ENCODE assay signal across 11 cellular contexts in the genomic region with DNA sequence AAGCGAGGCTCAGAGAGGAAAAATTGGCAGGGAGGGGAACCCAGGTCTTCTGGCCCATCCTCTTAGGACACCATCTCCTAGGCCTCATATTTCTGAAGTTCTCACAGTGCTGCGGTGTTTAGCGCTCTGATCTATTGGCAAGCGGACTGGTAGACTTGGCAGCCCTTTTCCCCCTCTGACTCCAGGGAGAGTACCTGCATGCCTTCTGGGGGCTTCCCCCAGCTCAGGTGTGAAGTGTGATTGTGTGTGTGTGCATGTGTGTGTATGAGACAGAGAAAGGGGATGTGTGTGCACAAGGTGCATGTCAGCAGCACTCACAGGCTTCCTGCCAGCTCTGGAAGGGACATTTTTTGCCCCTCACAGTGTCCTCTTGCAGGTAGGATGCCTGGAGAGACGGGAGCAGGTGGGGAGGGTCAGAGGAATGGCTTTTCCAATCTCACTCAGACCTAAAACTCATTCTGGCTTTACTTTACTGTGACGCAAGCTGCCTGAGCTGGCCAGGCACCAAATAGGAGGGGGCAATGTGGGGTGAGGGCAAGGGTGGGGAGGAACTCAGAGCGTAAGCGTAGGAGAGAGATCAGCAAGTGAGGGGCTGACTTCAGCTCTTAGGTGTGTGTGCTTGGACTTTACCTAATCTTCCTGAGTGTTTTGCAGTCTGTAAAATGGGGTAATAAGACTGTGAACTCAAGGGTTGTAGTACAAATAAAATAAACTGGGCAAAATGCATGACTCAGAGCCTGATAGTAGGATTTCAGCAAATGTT. TPM values are rescaled to one million over a fixed set of nuclear protein-coding genes. Genes with fewer than 3 reads are reported as not detected.
DNase-seq lines count a peak whose midpoint lies in the region; ATAC-seq, FAIRE-seq and TF ChIP-seq lines count a peak whose summit lies in the region.
"Had no signal": no experiment of that assay in that cellular context is flagged by ENCODE, and none has a peak within 500 bp of the region (broad histone marks: within the 10 kb centered on the region; RNA-seq: fewer than 3 reads in every experiment).

No MANE protein-coding gene starts in this region.

- H2AK5ac ChIP-seq in neuronal stem cell (ENCODE audit: low read depth, low read length): no peak overlapping the region

- no peaks in the 10 kb centered on the region for H3K79me1 ChIP-seq in neuronal stem cell (ENCODE audit: low read depth, low read length)

- DNase-seq in cardiac muscle cell (ENCODE audit: low read depth in 1 of 2, low spot score in 1 of 2) (peak in 1 of 2 donors; percentile 31), Right ventricle myocardium inferior (ENCODE audit: missing footprints) (no peak), kidney (no peak), type B pancreatic cell (ENCODE audit: extremely low spot score, unreplicated experiment) (no peak), neuronal stem cell (ENCODE audit: low spot score) (no peak)
- DNase-seq: caudate nucleus; foreskin melanocyte; MV-4-11; stimulated activated naive CD4-positive, alpha-beta T cell treated with Interleukin-2 at 50 U/mL for 16 hours; T-helper 1 cell had no signal

- no peak overlapping the region for H3K14ac ChIP-seq in neuronal stem cell (ENCODE audit: low read length)

- WGBS in neuronal stem cell (ENCODE audit: extremely low coverage in 2 of 2, insufficient read length in 2 of 2, insufficient replicate concordance in 1 of 2), 2 donors: no CpG with 5 or more reads among the region's 8 CpGs

- peak overlapping the region; percentile 25 for H3K4me3 Mint-ChIP-seq in type B pancreatic cell

- peaks cover 5% of the 10 kb centered on the region for H3K36me3 Mint-ChIP-seq in type B pancreatic cell

- no peak overlapping the region for H3K4me2 ChIP-seq in neuronal stem cell (ENCODE audit: insufficient read depth, low read length, poor library complexity, severe bottlenecking)

- no peak overlapping the region for H3K4ac ChIP-seq in neuronal stem cell (ENCODE audit: low read length)

- no peak overlapping the region for H2BK15ac ChIP-seq in neuronal stem cell (ENCODE audit: low read length)

- H3K9ac ChIP-seq in kidney (ENCODE audit: low read length in 2 of 2) (peak overlapping the region in 1 of 2 donors; percentile 19), neuronal stem cell (ENCODE audit: low read depth, low read length, poor library complexity) (no peak overlapping the region)

- no peaks in the 10 kb centered on the region for H3K9me3 ChIP-seq in cardiac muscle cell (ENCODE audit: low read depth)
- no peaks in the 10 kb centered on the region for H3K9me3 ChIP-seq in kidney (ENCODE audit: control insufficient read depth in 1 of 2, low read length in 2 of 2)
- H3K9me3 ChIP-seq in neuronal stem cell (replicated peaks in 1 of 2; ENCODE audit: control insufficient read depth in 2 of 2, insufficient read depth in 1 of 2, low read depth in 1 of 2, low read length in 2 of 2): no peaks in the 10 kb centered on the region

- no peak overlapping the region for H3K23ac ChIP-seq in neuronal stem cell (ENCODE audit: low read depth, low read length, poor library complexity)

- H3K4me1 ChIP-seq in cardiac muscle cell (ENCODE audit: low read depth) (peaks cover 4% of the 10 kb centered on the region), kidney (ENCODE audit: control insufficient read depth in 1 of 2, insufficient read depth in 1 of 2, low read depth in 1 of 2, low read length in 2 of 2) (peaks cover 40% of the 10 kb centered on the region in 2 donors), neuronal stem cell (ENCODE audit: control insufficient read depth in 2 of 2, insufficient read depth in 1 of 2, low read depth in 1 of 2, low read length in 2 of 2) (peaks cover 3 to 4% of the 10 kb centered on the region in 2 donors)

- intact Hi-C loops in Right ventricle myocardium inferior (cut with DNase I) (no loop called here), kidney (cut with DNase I) (no loop called here)

- H3K36me3 ChIP-seq in cardiac muscle cell: no peaks in the 10 kb centered on the region
- H3K36me3 ChIP-seq in kidney (ENCODE audit: control insufficient read depth in 1 of 2, insufficient read depth in 2 of 2, low read length in 2 of 2): no peaks in the 10 kb centered on the region
- peaks cover 2 to 18% of the 10 kb centered on the region in 2 donors for H3K36me3 ChIP-seq in neuronal stem cell (replicated peaks in 1 of 2; ENCODE audit: control insufficient read depth in 2 of 2, insufficient read depth in 2 of 2, low read length in 2 of 2)

- no peaks in the 10 kb centered on the region for H3K9me3 Mint-ChIP-seq in type B pancreatic cell

- H3K4me1 Mint-ChIP-seq in type B pancreatic cell (ENCODE audit: unreplicated experiment): peaks cover 37% of the 10 kb centered on the region

- no peak for FAIRE-seq in kidney (lab: Jason Lieb, UNC)

- no peak overlapping the region for H4K8ac ChIP-seq in neuronal stem cell (ENCODE audit: low read depth, low read length)

- H2BK5ac ChIP-seq in neuronal stem cell (ENCODE audit: low read length): no peak overlapping the region

- no peak for ATAC-seq in Right ventricle myocardium inferior
- no peak for ATAC-seq in GM21390 (IDR thresholded peaks at IDR 0.05; ENCODE audit: unreplicated experiment)

- H3K27ac ChIP-seq in cardiac muscle cell (peak overlapping the region; percentile 21), kidney (ENCODE audit: low read depth in 2 of 2, low read length in 2 of 2) (peak overlapping the region; percentile 71 to 77), neuronal stem cell (replicated peaks; ENCODE audit: low read length) (no peak overlapping the region)

- no peak overlapping the region for H2BK12ac ChIP-seq in neuronal stem cell (ENCODE audit: low read length)

- no peak overlapping the region for H4K91ac ChIP-seq in neuronal stem cell (ENCODE audit: low read depth, low read length, poor library complexity)

- H3K27me3 ChIP-seq in cardiac muscle cell (no peaks in the 10 kb centered on the region), neuronal stem cell (ENCODE audit: control insufficient read depth in 3 of 3, insufficient read depth in 3 of 3, low read depth in 1 of 3, low read length in 3 of 3) (no peaks in the 10 kb centered on the region)

- no peaks in the 10 kb centered on the region for H3K27me3 Mint-ChIP-seq in type B pancreatic cell

- peak overlapping the region; percentile 69 for H3K27ac Mint-ChIP-seq in type B pancreatic cell

- no peak overlapping the region for H2AFZ ChIP-seq in neuronal stem cell (ENCODE audit: low read length)

- H2BK120ac ChIP-seq in neuronal stem cell (ENCODE audit: low read depth, low read length): no peak overlapping the region

- TF ChIP-seq CTCF in cardiac muscle cell (IDR thresholded peaks at IDR 0.05; ENCODE audit: low read depth, low read length): no peak
- no peak for TF ChIP-seq CTCF in kidney (IDR thresholded peaks at IDR 0.05; ENCODE audit: borderline replicate concordance, extremely low read depth, insufficient read depth)
- TF ChIP-seq CTCF in type B pancreatic cell (conservative IDR thresholded peaks at IDR 0.05): no peak

- no peak overlapping the region for H3K18ac ChIP-seq in neuronal stem cell (ENCODE audit: low read length)

- H3K4me3 ChIP-seq in cardiac muscle cell (no peak overlapping the region), kidney (ENCODE audit: low read length in 2 of 2) (no peak overlapping the region), neuronal stem cell (ENCODE audit: low read length in 2 of 2) (no peak overlapping the region)

RNA-seq across cellular contexts. Expression of gene IL17RE, which starts 4.0 kb away (rescaled TPM):
- total RNA-seq in cardiac muscle cell (1.3 and 3.7 TPM in 2 replicates), Right ventricle myocardium inferior (0.78 TPM), kidney (8.5 TPM), type B pancreatic cell (ENCODE audit: low replicate concordance) (13.6 and 24.3 TPM in 2 replicates)
- polyA plus RNA-seq in cardiac muscle cell (0.89 and 1.2 TPM in 2 replicates), kidney (ENCODE audit: insufficient read depth, low read depth, low replicate concordance) (7.5 TPM)
- polyA plus RNA-seq in neuronal stem cell (2013, experiment 1 of 2): 0.77 TPM
- polyA plus RNA-seq in neuronal stem cell (2013, experiment 2 of 2): 0.57 TPM

RNA-seq across cellular contexts. Expression of gene JAGN1, which starts 8.2 kb away (rescaled TPM):
- total RNA-seq in cardiac muscle cell: 42.0 and 58.0 TPM in 2 replicates
- polyA plus RNA-seq in cardiac muscle cell: 50.6 TPM in 2 replicates
- 19.1 TPM for total RNA-seq in Right ventricle myocardium inferior
- total RNA-seq in kidney: 30.3 TPM
- polyA plus RNA-seq in kidney (ENCODE audit: insufficient read depth, low read depth, low replicate concordance): 55.3 TPM
- 35.4 and 40.4 TPM in 2 replicates for total RNA-seq in type B pancreatic cell (ENCODE audit: low replicate concordance)
- 23.4 TPM for polyA plus RNA-seq in neuronal stem cell (2013, experiment 1 of 2)
- 24.0 TPM for polyA plus RNA-seq in neuronal stem cell (2013, experiment 2 of 2)

RNA-seq across cellular contexts. Expression of gene IL17RC, which starts 18.2 kb away (rescaled TPM):
- 33.7 and 49.2 TPM in 2 replicates for total RNA-seq in cardiac muscle cell
- polyA plus RNA-seq in cardiac muscle cell: 59.8 and 61.2 TPM in 2 replicates
- 33.7 TPM for total RNA-seq in Right ventricle myocardium inferior
- 27.5 TPM for total RNA-seq in kidney
- 31.5 TPM for polyA plus RNA-seq in kidney (ENCODE audit: insufficient read depth, low read depth, low replicate concordance)
- 22.6 and 30.0 TPM in 2 replicates for total RNA-seq in type B pancreatic cell (ENCODE audit: low replicate concordance)
- polyA plus RNA-seq in neuronal stem cell (2013, experiment 1 of 2): 5.4 TPM
- polyA plus RNA-seq in neuronal stem cell (2013, experiment 2 of 2): 6.0 TPM

RNA-seq across cellular contexts. Expression of gene CIDEC, which starts 18.6 kb away (rescaled TPM):
- total RNA-seq in cardiac muscle cell (not detected in 2 replicates), Right ventricle myocardium inferior (6.7 TPM), kidney (not detected), type B pancreatic cell (ENCODE audit: low replicate concordance) (0.60 and 1.6 TPM in 2 replicates)
- polyA plus RNA-seq in cardiac muscle cell (0.37 TPM in 1 of 2 replicates, not detected in the other), kidney (ENCODE audit: insufficient read depth, low read depth, low replicate concordance) (not detected)
- polyA plus RNA-seq in neuronal stem cell (2013, experiment 1 of 2): not detected
- not detected for polyA plus RNA-seq in neuronal stem cell (2013, experiment 2 of 2)

RNA-seq across cellular contexts. Expression of gene CRELD1, which starts 35.0 kb away (rescaled TPM):
- total RNA-seq in cardiac muscle cell (151 and 178 TPM in 2 replicates), Right ventricle myocardium inferior (67.5 TPM), kidney (43.2 TPM), type B pancreatic cell (ENCODE audit: low replicate concordance) (40.1 and 44.3 TPM in 2 replicates)
- polyA plus RNA-seq in cardiac muscle cell (179 and 225 TPM in 2 replicates), kidney (ENCODE audit: insufficient read depth, low read depth, low replicate concordance) (56.7 TPM)
- polyA plus RNA-seq in neuronal stem cell (2013, experiment 1 of 2): 10.5 TPM
- polyA plus RNA-seq in neuronal stem cell (2013, experiment 2 of 2): 10.9 TPM
